In genomic region chr9:79976501-79977444, GRCh38 we compare ENCODE assay signal across 17 cellular contexts.
DNase-seq lines count a peak whose midpoint lies in the region; ATAC-seq, FAIRE-seq and TF ChIP-seq lines count a peak whose summit lies in the region.
"Had no signal": no experiment of that assay in that cellular context is flagged by ENCODE, and none has a peak within 500 bp of the region (broad histone marks: within the 10 kb centered on the region; RNA-seq: fewer than 3 reads in every experiment).

No MANE protein-coding gene starts in this region.

- H3K36me3 ChIP-seq in ACC112 (ENCODE audit: insufficient read depth, low read length): no peaks in the 10 kb centered on the region
- H3K36me3 ChIP-seq: left lung had no signal

- H3K27ac Mint-ChIP-seq in nephron: peak overlapping the region; percentile 64 to 97 (median 78)
- no peak overlapping the region for H3K27ac Mint-ChIP-seq in activated CD8-positive, alpha-beta memory T cell treated with anti-CD3 and anti-CD28 coated beads, Interleukin-2, amount 10 ng/mL, durations not matched to agents 7 days and 5 days
- H3K27ac Mint-ChIP-seq in stimulated activated effector memory CD8-positive, alpha-beta T cell treated with anti-CD3 and anti-CD28 coated beads, Interleukin-12 subunit alpha, Interleukin-12 subunit beta, amount 100 ng/mL, for 72 hours: no peak overlapping the region
- H3K27ac Mint-ChIP-seq: activated CD4-positive, alpha-beta T cell treated with anti-CD3 and anti-CD28 coated beads, Interleukin-2, amount 10 ng/mL, durations not matched to agents 7 days and 5 days; natural killer cell treated with Interleukin-12 subunit alpha and Interleukin-12 subunit beta and Interleukin-15 and Interleukin-18, amount 100 ng/mL, for 72 hours had no signal

- no peak for TF ChIP-seq CTCF in nephron (IDR thresholded peaks at IDR 0.05; ENCODE audit: unreplicated experiment in 3 of 3)

- ATAC-seq in activated CD8-positive, alpha-beta memory T cell treated with anti-CD3 and anti-CD28 coated beads, Interleukin-2, amount 10 ng/mL, durations not matched to agents 7 days and 5 days: no peak
- ATAC-seq in stimulated activated effector memory CD8-positive, alpha-beta T cell treated with anti-CD3 and anti-CD28 coated beads, Interleukin-12 subunit alpha, Interleukin-12 subunit beta, amount 100 ng/mL, for 72 hours: no peak
- ATAC-seq: left lung; natural killer cell treated with Interleukin-12 subunit alpha and Interleukin-12 subunit beta and Interleukin-15 and Interleukin-18, amount 100 ng/mL, for 72 hours had no signal

- peak overlapping the region; percentile 29; the same call in 1 of the 2 replicates for H3K4me3 ChIP-seq in ACC112 (ENCODE audit: low read depth, low read length)
- H3K4me3 ChIP-seq: left lung, skin epidermis had no signal

- peak; percentile 100 for DNase-seq in NCI-H1417 treated with DMSO at 0.1 percent for 48 hours (lab: John Stamatoyannopoulos, UW)
- DNase-seq in NCI-H748 treated with DMSO at 0.1 percent for 48 hours (lab: John Stamatoyannopoulos, UW): peak; percentile 99
- DNase-seq in activated CD8-positive, alpha-beta memory T cell treated with anti-CD3 and anti-CD28 coated beads, Interleukin-2, amount 10 ng/mL, durations not matched to agents 7 days and 5 days: no peak
- no peak for DNase-seq in stimulated activated effector memory CD8-positive, alpha-beta T cell treated with anti-CD3 and anti-CD28 coated beads, Interleukin-12 subunit alpha, Interleukin-12 subunit beta, amount 100 ng/mL, for 72 hours (ENCODE audit: low spot score in 2 of 2)
- no peak for DNase-seq in occipital lobe (lab: John Stamatoyannopoulos, UW)
- no peak for DNase-seq in H54 (ENCODE audit: insufficient read length, low spot score)
- DNase-seq: activated CD4-positive, alpha-beta T cell treated with anti-CD3 and anti-CD28 coated beads, Interleukin-2, amount 10 ng/mL, durations not matched to agents 7 days and 5 days; erythroblast; HCEC 1CT; NCI-H446 treated with DMSO at 0.1 percent for 48 hours; T-helper 9 cell had no signal

- H3K4me3 Mint-ChIP-seq in nephron: peak overlapping the region; percentile 23 to 60 (median 53)
- H3K4me3 Mint-ChIP-seq in activated CD8-positive, alpha-beta memory T cell treated with anti-CD3 and anti-CD28 coated beads, Interleukin-2, amount 10 ng/mL, durations not matched to agents 7 days and 5 days: no peak overlapping the region
- H3K4me3 Mint-ChIP-seq in stimulated activated effector memory CD8-positive, alpha-beta T cell treated with anti-CD3 and anti-CD28 coated beads, Interleukin-12 subunit alpha, Interleukin-12 subunit beta, amount 100 ng/mL, for 72 hours: no peak overlapping the region
- H3K4me3 Mint-ChIP-seq: activated CD4-positive, alpha-beta T cell treated with anti-CD3 and anti-CD28 coated beads, Interleukin-2, amount 10 ng/mL, durations not matched to agents 7 days and 5 days; natural killer cell treated with Interleukin-12 subunit alpha and Interleukin-12 subunit beta and Interleukin-15 and Interleukin-18, amount 100 ng/mL, for 72 hours had no signal

- peaks cover 7% of the 10 kb centered on the region for H3K4me1 ChIP-seq in ACC112 (ENCODE audit: control insufficient read depth, insufficient read depth, low read length, unreplicated experiment)
- H3K4me1 ChIP-seq: left lung had no signal

- no peak overlapping the region for H3K27ac ChIP-seq in ACC112 (ENCODE audit: low read depth, low read length)
- H3K27ac ChIP-seq: HL-60, left lung, skin epidermis had no signal

- H3K79me2 ChIP-seq in ACC112 (ENCODE audit: control insufficient read depth, insufficient read depth, low read length, unreplicated experiment): no peaks in the 10 kb centered on the region

- H3K36me3 Mint-ChIP-seq in nephron (ENCODE audit: low read depth): peaks cover under 1% of the 10 kb centered on the region
- H3K36me3 Mint-ChIP-seq in activated CD8-positive, alpha-beta memory T cell treated with anti-CD3 and anti-CD28 coated beads, Interleukin-2, amount 10 ng/mL, durations not matched to agents 7 days and 5 days: no peaks in the 10 kb centered on the region
- H3K36me3 Mint-ChIP-seq in stimulated activated effector memory CD8-positive, alpha-beta T cell treated with anti-CD3 and anti-CD28 coated beads, Interleukin-12 subunit alpha, Interleukin-12 subunit beta, amount 100 ng/mL, for 72 hours: no peaks in the 10 kb centered on the region
- H3K36me3 Mint-ChIP-seq: natural killer cell treated with Interleukin-12 subunit alpha and Interleukin-12 subunit beta and Interleukin-15 and Interleukin-18, amount 100 ng/mL, for 72 hours had no signal

- TF ChIP-seq POLR2A in H54 (IDR thresholded peaks at IDR 0.05; ENCODE audit: low read depth, low read length): no peak

- H3K27me3 Mint-ChIP-seq in nephron (ENCODE audit: low read depth): peaks cover 19% of the 10 kb centered on the region
- peaks cover 18% of the 10 kb centered on the region for H3K27me3 Mint-ChIP-seq in activated CD8-positive, alpha-beta memory T cell treated with anti-CD3 and anti-CD28 coated beads, Interleukin-2, amount 10 ng/mL, durations not matched to agents 7 days and 5 days

- H3K4me1 Mint-ChIP-seq in nephron: peaks cover 57% of the 10 kb centered on the region
- H3K4me1 Mint-ChIP-seq in activated CD8-positive, alpha-beta memory T cell treated with anti-CD3 and anti-CD28 coated beads, Interleukin-2, amount 10 ng/mL, durations not matched to agents 7 days and 5 days: no peaks in the 10 kb centered on the region
- H3K4me1 Mint-ChIP-seq in stimulated activated effector memory CD8-positive, alpha-beta T cell treated with anti-CD3 and anti-CD28 coated beads, Interleukin-12 subunit alpha, Interleukin-12 subunit beta, amount 100 ng/mL, for 72 hours: no peaks in the 10 kb centered on the region
- H3K4me1 Mint-ChIP-seq: activated CD4-positive, alpha-beta T cell treated with anti-CD3 and anti-CD28 coated beads, Interleukin-2, amount 10 ng/mL, durations not matched to agents 7 days and 5 days had no signal

- CTCF ChIA-PET in activated CD8-positive, alpha-beta memory T cell treated with anti-CD3 and anti-CD28 coated beads, Interleukin-2, amount 10 ng/mL, durations not matched to agents 7 days and 5 days (lab: Charles Lee): no interaction called here

- FAIRE-seq in H54 (lab: Jason Lieb, UNC): no peak

- H2AFZ ChIP-seq in ACC112 (ENCODE audit: low read length, unreplicated experiment): no peak overlapping the region

- H3K9me3 Mint-ChIP-seq in nephron: peaks cover 3% of the 10 kb centered on the region
- no peaks in the 10 kb centered on the region for H3K9me3 Mint-ChIP-seq in activated CD8-positive, alpha-beta memory T cell treated with anti-CD3 and anti-CD28 coated beads, Interleukin-2, amount 10 ng/mL, durations not matched to agents 7 days and 5 days (ENCODE audit: low read depth)
- no peaks in the 10 kb centered on the region for H3K9me3 Mint-ChIP-seq in stimulated activated effector memory CD8-positive, alpha-beta T cell treated with anti-CD3 and anti-CD28 coated beads, Interleukin-12 subunit alpha, Interleukin-12 subunit beta, amount 100 ng/mL, for 72 hours
- H3K9me3 Mint-ChIP-seq: activated CD4-positive, alpha-beta T cell treated with anti-CD3 and anti-CD28 coated beads, Interleukin-2, amount 10 ng/mL, durations not matched to agents 7 days and 5 days; natural killer cell treated with Interleukin-12 subunit alpha and Interleukin-12 subunit beta and Interleukin-15 and Interleukin-18, amount 100 ng/mL, for 72 hours had no signal

- H3K27me3 ChIP-seq in ACC112 (ENCODE audit: insufficient read depth, low read length): no peaks in the 10 kb centered on the region
- H3K27me3 ChIP-seq: left lung had no signal

Comparison
In these comparisons a context has a peak if more than half of its experiments do, and no peak if none do; other contexts are left out.
1. DNase-seq: peak in NCI-H1417 treated with DMSO at 0.1 percent for 48 hours (single experiment) and NCI-H748 treated with DMSO at 0.1 percent for 48 hours (single experiment); none in activated CD8-positive, alpha-beta memory T cell treated with anti-CD3 and anti-CD28 coated beads, Interleukin-2, amount 10 ng/mL, durations not matched to agents 7 days and 5 days (single experiment), stimulated activated effector memory CD8-positive, alpha-beta T cell treated with anti-CD3 and anti-CD28 coated beads, Interleukin-12 subunit alpha, Interleukin-12 subunit beta, amount 100 ng/mL, for 72 hours (0 of 2), occipital lobe (single experiment) and H54 (single experiment).
2. H3K27ac Mint-ChIP-seq: peak in nephron (3 of 3); none in activated CD8-positive, alpha-beta memory T cell treated with anti-CD3 and anti-CD28 coated beads, Interleukin-2, amount 10 ng/mL, durations not matched to agents 7 days and 5 days (single experiment) and stimulated activated effector memory CD8-positive, alpha-beta T cell treated with anti-CD3 and anti-CD28 coated beads, Interleukin-12 subunit alpha, Interleukin-12 subunit beta, amount 100 ng/mL, for 72 hours (single experiment).
3. H3K4me3 Mint-ChIP-seq: peak in nephron (3 of 3); none in activated CD8-positive, alpha-beta memory T cell treated with anti-CD3 and anti-CD28 coated beads, Interleukin-2, amount 10 ng/mL, durations not matched to agents 7 days and 5 days (single experiment) and stimulated activated effector memory CD8-positive, alpha-beta T cell treated with anti-CD3 and anti-CD28 coated beads, Interleukin-12 subunit alpha, Interleukin-12 subunit beta, amount 100 ng/mL, for 72 hours (single experiment).